Comparison of ENCODE assay signal across 8 cellular contexts in genomic region chr1:115642168-115643072, GRCh38. TPM values are rescaled to one million over a fixed set of nuclear protein-coding genes. Genes with fewer than 3 reads are reported as not detected.
DNase-seq lines count a peak whose midpoint lies in the region; ATAC-seq, FAIRE-seq and TF ChIP-seq lines count a peak whose summit lies in the region.

No MANE protein-coding gene starts in this region.

- peaks cover 33% of the 10 kb centered on the region for H3K27me3 Mint-ChIP-seq in CD4-positive, CD25-positive, alpha-beta regulatory T cell
- H3K27me3 Mint-ChIP-seq in activated T-cell treated with anti-CD3 and anti-CD28 coated beads, Interleukin-2, amount 50 U/mL, for 24 hours, result peaks cover 63% of the 10 kb centered on the region

- ATAC-seq in CD4-positive, CD25-positive, alpha-beta regulatory T cell (ENCODE audit: low read depth in 2 of 2), result peak; percentile 18 to 29
- ATAC-seq in GM18868 (IDR thresholded peaks at IDR 0.05; ENCODE audit: unreplicated experiment) (peak; percentile 64), HG03025 (IDR thresholded peaks at IDR 0.05; ENCODE audit: low FRiP score, unreplicated experiment) (peak; percentile 74), omental fat pad (ENCODE audit: low FRiP score) (peak; percentile 65)

- DNase-seq in CD4-positive, CD25-positive, alpha-beta regulatory T cell, result peak in 1 of 3 donors; percentile 70
- DNase-seq in NCI-H2171 (lab: John Stamatoyannopoulos, UW) (peak; percentile 32), frontal cortex (ENCODE audit: low spot score in 2 of 2) (peak; percentile 39 to 47), omental fat pad (ENCODE audit: low spot score) (no peak)
- peak; percentile 58 for DNase-seq in activated T-cell treated with anti-CD3 and anti-CD28 coated beads, Interleukin-2, amount 50 U/mL, for 24 hours
- no peak for DNase-seq in effector CD8-positive, alpha-beta T cell (lab: John Stamatoyannopoulos, UW)

- H3K4me1 ChIP-seq in CD4-positive, CD25-positive, alpha-beta regulatory T cell (ENCODE audit: control insufficient read depth, insufficient read depth, low read length, poor library complexity, severe bottlenecking), result peaks cover 13% of the 10 kb centered on the region

- TF ChIP-seq CTCF in omental fat pad (IDR thresholded peaks at IDR 0.05), result no peak

- no peaks in the 10 kb centered on the region for H3K36me3 ChIP-seq in CD4-positive, CD25-positive, alpha-beta regulatory T cell (ENCODE audit: control insufficient read depth, insufficient read depth, low read length)

- H3K4me3 Mint-ChIP-seq in CD4-positive, CD25-positive, alpha-beta regulatory T cell, result peak overlapping the region; percentile 86 to 94 (median 89)
- H3K4me3 Mint-ChIP-seq in activated T-cell treated with anti-CD3 and anti-CD28 coated beads, Interleukin-2, amount 50 U/mL, for 24 hours, result peak overlapping the region; percentile 79

- peaks cover 5 to 19% (median 7%) of the 10 kb centered on the region in 7 donors for H3K9me3 Mint-ChIP-seq in CD4-positive, CD25-positive, alpha-beta regulatory T cell
- H3K9me3 Mint-ChIP-seq in activated T-cell treated with anti-CD3 and anti-CD28 coated beads, Interleukin-2, amount 50 U/mL, for 24 hours, result peaks cover 10% of the 10 kb centered on the region

- H3K4me3 ChIP-seq in CD4-positive, CD25-positive, alpha-beta regulatory T cell (ENCODE audit: low read depth, low read length), result peak overlapping the region; percentile 51

- H3K9me3 ChIP-seq in CD4-positive, CD25-positive, alpha-beta regulatory T cell (ENCODE audit: control insufficient read depth in 2 of 2, low read length in 2 of 2), result no peaks in the 10 kb centered on the region

- FAIRE-seq in frontal cortex (lab: Jason Lieb, UNC), result no peak

- no peak overlapping the region for H3K27ac ChIP-seq in CD4-positive, CD25-positive, alpha-beta regulatory T cell (ENCODE audit: insufficient read depth, low read length, poor library complexity, severe bottlenecking)

- H3K27ac Mint-ChIP-seq in CD4-positive, CD25-positive, alpha-beta regulatory T cell, result no peak overlapping the region
- H3K27ac Mint-ChIP-seq in activated T-cell treated with anti-CD3 and anti-CD28 coated beads, Interleukin-2, amount 50 U/mL, for 24 hours, result peak overlapping the region; percentile 42

- H3K4me1 Mint-ChIP-seq in CD4-positive, CD25-positive, alpha-beta regulatory T cell, result peaks cover 3 to 19% (median 11%) of the 10 kb centered on the region in 4 donors
- H3K4me1 Mint-ChIP-seq in activated T-cell treated with anti-CD3 and anti-CD28 coated beads, Interleukin-2, amount 50 U/mL, for 24 hours (ENCODE audit: low read depth), result peaks cover 13% of the 10 kb centered on the region

- peaks cover 3% of the 10 kb centered on the region for H3K36me3 Mint-ChIP-seq in CD4-positive, CD25-positive, alpha-beta regulatory T cell
- no peaks in the 10 kb centered on the region for H3K36me3 Mint-ChIP-seq in activated T-cell treated with anti-CD3 and anti-CD28 coated beads, Interleukin-2, amount 50 U/mL, for 24 hours (ENCODE audit: low read depth)

- no peaks in the 10 kb centered on the region for H3K27me3 ChIP-seq in CD4-positive, CD25-positive, alpha-beta regulatory T cell (ENCODE audit: control insufficient read depth, insufficient read depth, low read length)

RNA-seq across cellular contexts. Expression of gene VANGL1, which starts 0.7 kb away (rescaled TPM):
- 3.6 TPM for total RNA-seq in CD4-positive, CD25-positive, alpha-beta regulatory T cell
- polyA plus RNA-seq in CD4-positive, CD25-positive, alpha-beta regulatory T cell, result 10 to 100 TPM in 1 of 4 donors, 1 to 10 TPM in 3; 5.4 to 10.7 (median 7.9) TPM
- total RNA-seq in frontal cortex, result 2.9 TPM
- 1 to 10 TPM; 4.9 to 9.6 (median 6.5) TPM for total RNA-seq in omental fat pad

Comparison
In these comparisons a context has a peak if more than half of its experiments do, and no peak if none do; other contexts are left out.
1. ATAC-seq: peak in every context shown above with its lines; median percentile 74 in HG03025; 65 in omental fat pad; 64 in GM18868; 24 in CD4-positive, CD25-positive, alpha-beta regulatory T cell.
2. DNase-seq: peak in NCI-H2171 (single experiment), activated T-cell treated with anti-CD3 and anti-CD28 coated beads, Interleukin-2, amount 50 U/mL, for 24 hours (single experiment) and frontal cortex (2 of 2); none in omental fat pad (single experiment) and effector CD8-positive, alpha-beta T cell (single experiment).